Comparison of ENCODE assay signal across 9 cellular contexts in the genomic region with DNA sequence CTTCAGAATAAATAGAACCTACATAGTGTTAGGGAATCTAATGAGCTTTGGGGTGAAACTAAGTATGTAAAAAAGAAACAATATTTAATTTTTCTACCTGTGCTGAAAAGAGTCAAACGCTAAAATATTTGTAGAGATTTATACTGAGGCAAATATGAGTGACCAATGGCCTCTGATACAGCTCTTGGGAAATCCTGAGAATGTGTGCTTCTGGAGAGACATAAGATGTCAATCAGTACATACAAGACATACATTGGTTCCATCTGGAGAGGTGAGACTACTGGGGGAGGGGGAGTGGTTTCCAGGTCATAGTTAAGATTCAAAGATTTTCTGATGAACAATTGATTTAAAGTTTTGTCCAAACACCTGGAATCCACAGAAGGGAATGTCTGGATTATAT. TPM values are rescaled to one million over a fixed set of nuclear protein-coding genes. Genes with fewer than 3 reads are reported as not detected.
DNase-seq lines count a peak whose midpoint lies in the region; ATAC-seq and TF ChIP-seq lines count a peak whose summit lies in the region.
"Had no signal": no experiment of that assay in that cellular context is flagged by ENCODE, and none has a peak within 500 bp of the region (broad histone marks: within the 10 kb centered on the region; RNA-seq: fewer than 3 reads in every experiment).

No MANE protein-coding gene starts in this region.

- H3K4me3 Mint-ChIP-seq in IgD-negative memory B cell (peak overlapping the region; percentile 83 to 96 (median 88)), naive B cell (peak overlapping the region; percentile 84 to 94 (median 92))

- no peak for TF ChIP-seq CTCF in choroid plexus epithelial cell (conservative IDR thresholded peaks at IDR 0.05; ENCODE audit: low read depth, low read length)

- H3K9me3 Mint-ChIP-seq in IgD-negative memory B cell (no peaks in the 10 kb centered on the region), naive B cell (no peaks in the 10 kb centered on the region)

- H3K27me3 Mint-ChIP-seq in IgD-negative memory B cell (peaks cover 6% of the 10 kb centered on the region), naive B cell (peaks cover 20 to 38% (median 35%) of the 10 kb centered on the region in 3 donors)

- ATAC-seq in naive B cell (ENCODE audit: low read depth in 2 of 2) (no peak), HG02938 (IDR thresholded peaks at IDR 0.05; ENCODE audit: unreplicated experiment) (no peak), HG02588 (IDR thresholded peaks at IDR 0.05; ENCODE audit: unreplicated experiment) (no peak), HG03460 (IDR thresholded peaks at IDR 0.05; ENCODE audit: unreplicated experiment) (no peak), HG02759 (IDR thresholded peaks at IDR 0.05; ENCODE audit: unreplicated experiment) (no peak)

- H3K27ac ChIP-seq in ACC112 (ENCODE audit: low read depth, low read length), result no peak overlapping the region

- no peaks in the 10 kb centered on the region for H3K36me3 ChIP-seq in ACC112 (ENCODE audit: insufficient read depth, low read length)

- H3K4me1 Mint-ChIP-seq in IgD-negative memory B cell, result peaks cover 6 to 12% (median 8%) of the 10 kb centered on the region in 3 donors
- H3K4me1 Mint-ChIP-seq in naive B cell, result peaks cover 13 to 29% (median 25%) of the 10 kb centered on the region in 3 donors

- DNase-seq in choroid plexus epithelial cell (ENCODE audit: low read depth) (no peak), naive B cell (no peak)
- DNase-seq: activated CD4-positive, alpha-beta T cell treated with anti-CD3 and anti-CD28 coated beads, Interleukin-2, amount 50 U/mL, for 1 hour had no signal

- H3K4me1 ChIP-seq in ACC112 (ENCODE audit: control insufficient read depth, insufficient read depth, low read length, unreplicated experiment), result no peaks in the 10 kb centered on the region

- H3K27me3 ChIP-seq in ACC112 (ENCODE audit: insufficient read depth, low read length), result peaks cover 59% of the 10 kb centered on the region

- H3K36me3 Mint-ChIP-seq in IgD-negative memory B cell, result peaks cover 2% of the 10 kb centered on the region
- H3K36me3 Mint-ChIP-seq in naive B cell, result no peaks in the 10 kb centered on the region

- H2AFZ ChIP-seq in ACC112 (ENCODE audit: low read length, unreplicated experiment), result peak overlapping the region; percentile 90

- H3K27ac Mint-ChIP-seq in IgD-negative memory B cell (peak overlapping the region in 1 of 3 donors; percentile 9), naive B cell (peak overlapping the region in 2 of 6 donors; percentile 17 to 82)

- H3K79me2 ChIP-seq in ACC112 (ENCODE audit: control insufficient read depth, insufficient read depth, low read length, unreplicated experiment), result no peaks in the 10 kb centered on the region

- peak overlapping the region; percentile 78 for H3K4me3 ChIP-seq in ACC112 (ENCODE audit: low read depth, low read length)
- H3K4me3 ChIP-seq in choroid plexus epithelial cell (ENCODE audit: low read depth, low read length), result peak overlapping the region; percentile 66

RNA-seq across cellular contexts. Expression of a gene that starts 1.0 kb away (rescaled TPM):
- 1.9 TPM for polyA plus RNA-seq in IgD-negative memory B cell
- 1 to 10 TPM in 4 of 6 donors, under 1 TPM in 1, not detected in 1; 0.57 to 3.1 (median 1.2) TPM for polyA plus RNA-seq in naive B cell (ENCODE audit: low read depth in 6 of 6)

RNA-seq across cellular contexts. Expression of a gene that starts 39.3 kb away (rescaled TPM):
- polyA plus RNA-seq in IgD-negative memory B cell, result not detected
- not detected for polyA plus RNA-seq in naive B cell (ENCODE audit: low read depth in 6 of 6)
